In the genomic region with DNA sequence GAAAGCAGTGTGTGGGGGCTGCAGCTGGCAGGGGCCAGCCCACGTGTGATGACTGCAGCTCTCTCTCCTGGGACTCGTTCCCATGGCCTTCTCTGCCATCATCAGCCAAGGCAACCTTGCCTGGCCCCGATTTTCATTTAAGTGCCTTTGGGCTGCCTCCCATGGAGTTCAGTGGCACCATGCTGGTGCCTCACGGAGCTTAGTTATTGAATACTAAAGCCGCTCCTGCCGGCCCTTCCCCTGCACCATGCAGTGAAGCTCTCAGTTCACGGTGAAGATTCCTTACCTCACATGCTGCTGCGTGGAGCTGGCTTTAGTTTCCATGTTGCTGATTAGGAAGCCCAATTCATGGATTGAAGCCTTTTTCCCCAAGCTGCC, we compare ENCODE assay signal across 17 cellular contexts.
"Had no signal": no experiment of that assay in that cellular context is flagged by ENCODE, and none has a peak within 500 bp of the region (broad histone marks: within the 10 kb centered on the region; RNA-seq: fewer than 3 reads in every experiment).

No MANE protein-coding gene starts in this region.

- DNase-seq: activated CD4-positive, alpha-beta T cell treated with anti-CD3 and anti-CD28 coated beads for 4 hours; activated CD8-positive, alpha-beta memory T cell treated with anti-CD3 and anti-CD28 coated beads, Interleukin-2, amount 50 U/mL, for 48 hours; activated CD8-positive, alpha-beta T cell treated with anti-CD3 and anti-CD28 coated beads for 36 hours; activated naive CD4-positive, alpha-beta T cell; effector CD8-positive, alpha-beta T cell; gastrocnemius medialis; left colon; stimulated activated CD4-positive, alpha-beta T cell treated with anti-CD3 and anti-CD28 coated beads, Interleukin-2, amount 100 ng/mL, for 48 hours; stimulated activated naive CD4-positive, alpha-beta T cell treated with Interleukin-2 at 50 U/mL for 16 hours; T-helper 9 cell; trophoblast cell; WERI-Rb-1 had no signal

- H3K9me3 Mint-ChIP-seq: activated CD8-positive, alpha-beta T cell treated with anti-CD3 and anti-CD28 coated beads for 36 hours; activated T-helper 1 cell treated with anti-CD3 and anti-CD28 coated beads, Interleukin-12 subunit alpha, Interleukin-12 subunit beta, Interleukin-2, Interleukin-4 antibody, amounts not matched to agents 30 ng/mL and 10 ng/mL and 1 ng/mL, durations not matched to agents 14 hours and 24 hours and 36 hours; natural killer cell treated with Interleukin-12 subunit alpha and Interleukin-12 subunit beta and Interleukin-15 and Interleukin-18, amount 100 ng/mL, for 72 hours had no signal

- H3K27me3 ChIP-seq: ascending aorta, gastrocnemius medialis had no signal

- H3K9me3 ChIP-seq: ascending aorta, gastrocnemius medialis, prostate gland had no signal

- H3K27me3 Mint-ChIP-seq: activated CD8-positive, alpha-beta T cell treated with anti-CD3 and anti-CD28 coated beads for 36 hours had no signal

- H3K4me3 Mint-ChIP-seq: activated CD8-positive, alpha-beta T cell treated with anti-CD3 and anti-CD28 coated beads for 36 hours; activated T-helper 1 cell treated with anti-CD3 and anti-CD28 coated beads, Interleukin-12 subunit alpha, Interleukin-12 subunit beta, Interleukin-2, Interleukin-4 antibody, amounts not matched to agents 30 ng/mL and 10 ng/mL and 1 ng/mL, durations not matched to agents 14 hours and 24 hours and 36 hours; natural killer cell treated with Interleukin-12 subunit alpha and Interleukin-12 subunit beta and Interleukin-15 and Interleukin-18, amount 100 ng/mL, for 72 hours had no signal

- H3K4me3 ChIP-seq: ascending aorta, coronary artery, gastrocnemius medialis, prostate gland had no signal

- H3K27ac ChIP-seq: ascending aorta, coronary artery, gastrocnemius medialis, prostate gland, WERI-Rb-1 had no signal

- H3K36me3 ChIP-seq: ascending aorta, gastrocnemius medialis, prostate gland, WERI-Rb-1 had no signal

- H3K4me1 ChIP-seq: ascending aorta, gastrocnemius medialis, prostate gland had no signal

- H3K27ac Mint-ChIP-seq: activated CD8-positive, alpha-beta T cell treated with anti-CD3 and anti-CD28 coated beads for 36 hours; activated T-helper 1 cell treated with anti-CD3 and anti-CD28 coated beads, Interleukin-12 subunit alpha, Interleukin-12 subunit beta, Interleukin-2, Interleukin-4 antibody, amounts not matched to agents 30 ng/mL and 10 ng/mL and 1 ng/mL, durations not matched to agents 14 hours and 24 hours and 36 hours; natural killer cell treated with Interleukin-12 subunit alpha and Interleukin-12 subunit beta and Interleukin-15 and Interleukin-18, amount 100 ng/mL, for 72 hours had no signal

- ATAC-seq: activated CD8-positive, alpha-beta T cell treated with anti-CD3 and anti-CD28 coated beads for 36 hours; gastrocnemius medialis; left colon had no signal

- H3K36me3 Mint-ChIP-seq: natural killer cell treated with Interleukin-12 subunit alpha and Interleukin-12 subunit beta and Interleukin-15 and Interleukin-18, amount 100 ng/mL, for 72 hours had no signal
